Comparison of ENCODE assay signal across 9 cellular contexts in the genomic region with DNA sequence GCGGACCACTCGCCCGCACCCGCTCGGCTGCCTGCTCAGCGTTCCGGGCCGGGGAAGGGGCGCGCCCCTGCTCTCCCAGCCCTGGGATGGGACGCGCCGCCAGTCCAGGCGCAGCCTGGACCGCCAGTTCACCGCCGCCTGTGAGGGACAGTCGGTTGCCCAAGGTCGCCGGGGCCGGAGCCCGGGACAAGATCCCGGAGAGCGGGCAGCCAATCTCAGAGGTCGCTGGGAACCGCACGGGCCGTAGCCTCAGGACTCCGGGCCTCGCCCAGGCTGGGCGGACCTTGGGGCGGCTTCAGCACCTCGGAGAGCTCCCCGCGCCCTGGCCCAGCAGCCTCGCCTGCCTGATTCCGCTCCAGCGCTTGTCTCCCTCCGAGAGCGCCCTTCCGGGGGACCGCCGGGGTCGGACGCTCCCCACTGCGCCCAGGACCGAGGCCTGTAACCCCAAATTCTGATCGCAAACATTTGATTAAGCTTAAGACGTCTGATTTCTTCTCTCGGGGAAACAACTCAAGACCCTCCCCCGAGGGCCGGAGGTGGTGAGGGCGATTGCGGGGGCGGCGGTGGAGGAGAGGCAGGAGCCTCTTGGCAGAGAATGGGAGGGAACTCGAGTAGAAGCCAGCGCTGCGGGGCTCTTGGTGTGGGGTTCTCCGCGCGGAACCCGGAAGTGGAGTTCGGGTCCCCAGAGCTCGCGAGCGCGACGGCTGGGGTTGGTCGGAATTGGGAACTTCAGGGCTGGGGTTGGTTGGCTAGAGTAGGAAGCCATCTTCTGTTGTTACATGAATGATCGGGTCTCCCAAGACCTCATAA. TPM values are rescaled to one million over a fixed set of nuclear protein-coding genes. Genes with fewer than 3 reads are reported as not detected.
DNase-seq lines count a peak whose midpoint lies in the region; ATAC-seq and TF ChIP-seq lines count a peak whose summit lies in the region.
"Had no signal": no experiment of that assay in that cellular context is flagged by ENCODE, and none has a peak within 500 bp of the region (broad histone marks: within the 10 kb centered on the region; RNA-seq: fewer than 3 reads in every experiment).

No MANE protein-coding gene starts in this region.

- H3K4me1 ChIP-seq in effector memory CD4-positive, alpha-beta T cell (ENCODE audit: control insufficient read depth, insufficient read depth, low read length, poor library complexity, severe bottlenecking), result peaks cover 37% of the 10 kb centered on the region

- H3K4me3 ChIP-seq in effector memory CD4-positive, alpha-beta T cell (ENCODE audit: insufficient read depth, low read depth, low read length, poor library complexity, severe bottlenecking), result no peak overlapping the region

- no peak overlapping the region for H3K27ac ChIP-seq in effector memory CD4-positive, alpha-beta T cell (ENCODE audit: insufficient read depth, low read length, poor library complexity, severe bottlenecking)
- H3K27ac ChIP-seq: epithelial cell of prostate had no signal

- no peaks in the 10 kb centered on the region for H3K9me3 ChIP-seq in effector memory CD4-positive, alpha-beta T cell (ENCODE audit: control insufficient read depth, low read length)

- peaks cover 11% of the 10 kb centered on the region for H3K36me3 Mint-ChIP-seq in activated CD8-positive, alpha-beta T cell treated with anti-CD3 and anti-CD28 coated beads, Interleukin-2, amount 10 ng/mL, durations not matched to agents 7 days and 5 days (ENCODE audit: low read depth)
- H3K36me3 Mint-ChIP-seq in memory B cell, result peaks cover 9% of the 10 kb centered on the region

- POLR2A ChIA-PET in HEK293T (lab: Yijun Ruan, JAX), result interaction anchor here (0.8 to 2.0 kb wide), 3 partner anchors 9 to 150 kb away, joined by 3 to 10 read pairs (median 8); no protein-coding TSS in a partner anchor
- POLR2A ChIA-PET in activated CD8-positive, alpha-beta T cell treated with anti-CD3 and anti-CD28 coated beads, Interleukin-2, amount 10 ng/mL, durations not matched to agents 7 days and 5 days (lab: Charles Lee), result no interaction called here

- H3K36me3 ChIP-seq in effector memory CD4-positive, alpha-beta T cell (ENCODE audit: control insufficient read depth, insufficient read depth, low read length), result peaks cover 7% of the 10 kb centered on the region

- H3K9me3 Mint-ChIP-seq in activated CD8-positive, alpha-beta T cell treated with anti-CD3 and anti-CD28 coated beads, Interleukin-2, amount 10 ng/mL, durations not matched to agents 7 days and 5 days (ENCODE audit: insufficient read depth), result no peaks in the 10 kb centered on the region
- H3K9me3 Mint-ChIP-seq in memory B cell, result peaks cover 2% of the 10 kb centered on the region

- H3K27me3 Mint-ChIP-seq in activated CD8-positive, alpha-beta T cell treated with anti-CD3 and anti-CD28 coated beads, Interleukin-2, amount 10 ng/mL, durations not matched to agents 7 days and 5 days (ENCODE audit: low read depth), result peaks cover 43% of the 10 kb centered on the region
- H3K27me3 Mint-ChIP-seq in memory B cell, result peaks cover 16% of the 10 kb centered on the region

- peaks cover 28% of the 10 kb centered on the region for H3K4me1 Mint-ChIP-seq in activated CD8-positive, alpha-beta T cell treated with anti-CD3 and anti-CD28 coated beads, Interleukin-2, amount 10 ng/mL, durations not matched to agents 7 days and 5 days (ENCODE audit: low read depth)
- peaks cover 13% of the 10 kb centered on the region for H3K4me1 Mint-ChIP-seq in memory B cell

- peak; percentile 85 for DNase-seq in ELR (ENCODE audit: low read depth)
- DNase-seq in HEK293T (ENCODE audit: extremely low spot score), result peak; percentile 89
- peak; percentile 40 for DNase-seq in NCI-H2171 (lab: John Stamatoyannopoulos, UW)
- DNase-seq in activated CD8-positive, alpha-beta T cell treated with anti-CD3 and anti-CD28 coated beads, Interleukin-2, amount 10 ng/mL, durations not matched to agents 7 days and 5 days, result peak; percentile 86
- peak; percentile 48 to 64 (median 59) for DNase-seq in effector memory CD4-positive, alpha-beta T cell
- DNase-seq in memory B cell (ENCODE audit: low spot score in 2 of 2), result peak; percentile 74 to 81
- DNase-seq in stimulated activated CD4-positive, alpha-beta T cell treated with anti-CD3 and anti-CD28 coated beads, TNF-alpha, amount 100 ng/mL, for 4 hours (ENCODE audit: low read depth in 3 of 3), result peak; percentile 48 to 58 (median 56)

- CTCF ChIA-PET in HEK293T (lab: Yijun Ruan, JAX), result interaction anchor here (0.5 to 1.7 kb wide), 16 partner anchors 9 to 225 kb away, joined by 3 to 12 read pairs (median 4); a partner anchor contains a TSS
- CTCF ChIA-PET in activated CD8-positive, alpha-beta T cell treated with anti-CD3 and anti-CD28 coated beads, Interleukin-2, amount 10 ng/mL, durations not matched to agents 7 days and 5 days (lab: Charles Lee), result interaction anchor here (0.9 to 4.9 kb wide), 5 partner anchors 12 to 137 kb away, joined by 3 to 13 read pairs (median 3); no protein-coding TSS in a partner anchor

- H3K4me3 Mint-ChIP-seq in activated CD8-positive, alpha-beta T cell treated with anti-CD3 and anti-CD28 coated beads, Interleukin-2, amount 10 ng/mL, durations not matched to agents 7 days and 5 days, result peak overlapping the region; percentile 66
- H3K4me3 Mint-ChIP-seq in memory B cell, result peak overlapping the region; percentile 73

- H3K27ac Mint-ChIP-seq in activated CD8-positive, alpha-beta T cell treated with anti-CD3 and anti-CD28 coated beads, Interleukin-2, amount 10 ng/mL, durations not matched to agents 7 days and 5 days, result no peak overlapping the region
- H3K27ac Mint-ChIP-seq in memory B cell, result no peak overlapping the region

- H3K27me3 ChIP-seq in effector memory CD4-positive, alpha-beta T cell (replicated peaks; ENCODE audit: control insufficient read depth, insufficient read depth, low read length, poor library complexity, severe bottlenecking), result peaks cover 35% of the 10 kb centered on the region

- peak; percentile 85 for ATAC-seq in activated CD8-positive, alpha-beta T cell treated with anti-CD3 and anti-CD28 coated beads, Interleukin-2, amount 10 ng/mL, durations not matched to agents 7 days and 5 days
- ATAC-seq in memory B cell (ENCODE audit: low read depth) (peak; percentile 81), GM21390 (IDR thresholded peaks at IDR 0.05; ENCODE audit: unreplicated experiment) (no peak)

TF ChIP-seq in HEK293T, 16 proteins besides CTCF, POLR2A, EP300 and RAD21:
- TF ChIP-seq FOXK2 (IDR thresholded peaks at IDR 0.05) (no peak), FOXM1 (IDR thresholded peaks at IDR 0.05; ENCODE audit: borderline replicate concordance) (no peak), L3MBTL2 (conservative IDR thresholded peaks at IDR 0.05) (no peak), CTBP1 (IDR thresholded peaks at IDR 0.05; ENCODE audit: borderline replicate concordance) (no peak), LEF1 (IDR thresholded peaks at IDR 0.05; ENCODE audit: borderline replicate concordance) (no peak), TARDBP (IDR thresholded peaks at IDR 0.05) (no peak), HDGF (IDR thresholded peaks at IDR 0.05; ENCODE audit: borderline replicate concordance) (no peak), SUZ12 (IDR thresholded peaks at IDR 0.05) (no peak), BHLHE40 (IDR thresholded peaks at IDR 0.05; ENCODE audit: borderline replicate concordance) (no peak), ZNF384 (IDR thresholded peaks at IDR 0.05) (no peak), ELF4 (IDR thresholded peaks at IDR 0.05) (no peak), NFRKB (IDR thresholded peaks at IDR 0.05) (no peak), SP1 (IDR thresholded peaks at IDR 0.05) (no peak), FOXA1 (IDR thresholded peaks at IDR 0.05) (no peak)
- TF ChIP-seq, protein P1, sequence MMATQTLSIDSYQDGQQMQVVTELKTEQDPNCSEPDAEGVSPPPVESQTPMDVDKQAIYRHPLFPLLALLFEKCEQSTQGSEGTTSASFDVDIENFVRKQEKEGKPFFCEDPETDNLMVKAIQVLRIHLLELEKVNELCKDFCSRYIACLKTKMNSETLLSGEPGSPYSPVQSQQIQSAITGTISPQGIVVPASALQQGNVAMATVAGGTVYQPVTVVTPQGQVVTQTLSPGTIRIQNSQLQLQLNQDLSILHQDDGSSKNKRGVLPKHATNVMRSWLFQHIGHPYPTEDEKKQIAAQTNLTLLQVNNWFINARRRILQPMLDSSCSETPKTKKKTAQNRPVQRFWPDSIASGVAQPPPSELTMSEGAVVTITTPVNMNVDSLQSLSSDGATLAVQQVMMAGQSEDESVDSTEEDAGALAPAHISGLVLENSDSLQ (IDR thresholded peaks at IDR 0.05), result no peak

RNA-seq across cellular contexts. Expression of a gene that starts 1.1 kb away (rescaled TPM):
- under 1 TPM; 0.37 TPM for total RNA-seq in activated CD8-positive, alpha-beta T cell treated with anti-CD3 and anti-CD28 coated beads, Interleukin-2, amount 10 ng/mL, durations not matched to agents 7 days and 5 days

RNA-seq across cellular contexts. Expression of a gene that starts 11.2 kb away (rescaled TPM):
- 1 to 10 TPM; 6.9 to 7.4 TPM for total RNA-seq in activated CD8-positive, alpha-beta T cell treated with anti-CD3 and anti-CD28 coated beads, Interleukin-2, amount 10 ng/mL, durations not matched to agents 7 days and 5 days

RNA-seq across cellular contexts. Expression of a gene that starts 45.4 kb away (rescaled TPM):
- 100 to 1,000 TPM; 151 to 152 TPM for total RNA-seq in activated CD8-positive, alpha-beta T cell treated with anti-CD3 and anti-CD28 coated beads, Interleukin-2, amount 10 ng/mL, durations not matched to agents 7 days and 5 days
